In the genomic region with DNA sequence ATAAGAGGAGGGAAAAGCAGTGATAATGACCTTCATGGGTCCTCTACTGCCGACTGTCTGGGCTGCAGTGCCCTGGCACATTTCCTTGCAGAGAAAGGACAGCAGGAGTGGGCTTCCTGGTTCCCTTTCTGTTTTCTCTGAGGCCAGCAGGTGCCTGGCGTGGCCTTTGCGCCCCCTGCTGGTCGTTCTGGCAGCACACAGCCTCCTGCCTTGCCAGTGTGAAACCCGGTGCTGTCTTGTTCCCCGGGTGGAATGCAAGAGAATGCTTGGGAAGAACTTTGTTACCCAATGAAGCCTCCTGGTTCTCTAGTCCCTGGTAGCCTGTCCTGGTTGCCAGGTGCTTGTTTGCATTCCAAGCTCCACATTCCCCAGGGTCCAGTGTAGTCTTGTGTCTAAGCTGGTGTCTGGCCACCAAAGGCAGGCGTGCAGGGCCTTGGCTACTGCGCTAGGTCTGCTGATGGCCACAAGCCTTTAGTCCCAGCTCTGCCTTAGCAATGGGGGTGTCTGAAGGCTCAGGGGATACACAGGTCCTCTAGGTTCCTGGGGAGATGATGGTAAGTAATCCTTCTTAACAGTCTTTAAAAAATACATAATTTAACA, we compare ENCODE assay signal across 8 cellular contexts.
DNase-seq lines count a peak whose midpoint lies in the region; ATAC-seq and TF ChIP-seq lines count a peak whose summit lies in the region.

No MANE protein-coding gene starts in this region.

- TF ChIP-seq CTCF in LNCAP (IDR thresholded peaks at IDR 0.05) = peak; percentile 92

- DNase-seq in DMS153 (lab: John Stamatoyannopoulos, UW) (peak; percentile 57), T-cell (peak in 32 of 34 experiments; percentile 6 to 61 (median 28)), adipocyte (ENCODE audit: low read depth) (peak; percentile 63), hippocampal formation (lab: John Stamatoyannopoulos, UW) (peak; percentile 33 to 43), GOT3 (lab: John Stamatoyannopoulos, UW) (no peak)
- DNase-seq in stimulated activated CD4-positive, alpha-beta T cell treated with anti-CD3 and anti-CD28 coated beads, Interleukin-12 subunit alpha, Interleukin-12 subunit beta, amount 100 ng/mL, for 24 hours (ENCODE audit: low read depth in 2 of 2) = peak; percentile 25 to 54

- H3K4me1 ChIP-seq in adipocyte (ENCODE audit: control insufficient read depth, insufficient read depth, low read length) = no peaks in the 10 kb centered on the region

- no peaks in the 10 kb centered on the region for H3K9me3 ChIP-seq in adipocyte (ENCODE audit: control insufficient read depth, low read length)

- H3K27ac Mint-ChIP-seq in T-cell = no peak overlapping the region

- peak; percentile 90 for ATAC-seq in GM21515 (IDR thresholded peaks at IDR 0.05; ENCODE audit: unreplicated experiment)
- ATAC-seq in T-cell (replicated peaks in 1 of 4) = no peak

- H3K36me3 Mint-ChIP-seq in T-cell = no peaks in the 10 kb centered on the region

- H3K4me1 Mint-ChIP-seq in T-cell = peaks cover 0 to 4% (median 0%) of the 10 kb centered on the region in 3 donors

- CTCF ChIA-PET in T-cell (lab: Charles Lee) = interaction anchor here (0.9 to 1.7 kb wide), 5 partner anchors 27 to 1691 kb away, joined by 3 to 7 read pairs (median 4); no protein-coding TSS in a partner anchor

- no peaks in the 10 kb centered on the region for H3K9me3 Mint-ChIP-seq in T-cell

- POLR2A ChIA-PET in T-cell (lab: Charles Lee) = no interaction called here

- peaks cover 0 to 4% of the 10 kb centered on the region in 2 donors for H3K27me3 Mint-ChIP-seq in T-cell

- no peak overlapping the region for H3K4me3 Mint-ChIP-seq in T-cell

- H3K36me3 ChIP-seq in adipocyte (ENCODE audit: control insufficient read depth, insufficient read depth, low read length, severe bottlenecking) = no peaks in the 10 kb centered on the region

- peaks cover 9% of the 10 kb centered on the region for H3K27me3 ChIP-seq in adipocyte (replicated peaks; ENCODE audit: control insufficient read depth, insufficient read depth, low read length)

- H3K4me3 ChIP-seq in adipocyte (ENCODE audit: low read length) = no peak overlapping the region

- H3K9ac ChIP-seq in adipocyte (ENCODE audit: low read length) = no peak overlapping the region
